28 cellular contexts compared by ENCODE assay signal in the genomic region with DNA sequence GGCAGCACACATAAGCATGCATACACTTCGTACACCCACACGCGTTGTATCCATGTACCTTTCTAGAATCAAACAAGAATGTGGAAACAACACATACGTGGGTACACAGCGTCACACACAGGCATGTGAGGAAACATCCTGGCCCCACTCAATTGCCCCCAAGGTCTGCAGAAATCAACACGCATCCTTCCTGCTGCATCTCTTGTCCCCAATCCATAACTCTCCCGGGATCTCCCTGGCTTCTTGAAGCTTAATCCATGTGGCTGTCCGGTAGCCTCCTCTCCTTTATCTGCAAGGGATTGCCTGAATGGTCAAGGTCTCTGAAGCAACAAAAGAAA. TPM values are rescaled to one million over a fixed set of nuclear protein-coding genes. Genes with fewer than 3 reads are reported as not detected.
DNase-seq lines count a peak whose midpoint lies in the region; ATAC-seq and TF ChIP-seq lines count a peak whose summit lies in the region.
"Had no signal": no experiment of that assay in that cellular context is flagged by ENCODE, and none has a peak within 500 bp of the region (broad histone marks: within the 10 kb centered on the region; RNA-seq: fewer than 3 reads in every experiment).

No MANE protein-coding gene starts in this region.

- peaks cover 84% of the 10 kb centered on the region for H3K27me3 Mint-ChIP-seq in stimulated activated naive CD8-positive, alpha-beta T cell treated with anti-CD3 and anti-CD28 coated beads, Interleukin-15, Interleukin-2, amounts not matched to agents 100 ng/mL and 50 ng/mL, for 24 hours
- H3K27me3 Mint-ChIP-seq in stimulated activated naive CD8-positive, alpha-beta T cell treated with anti-CD3 and anti-CD28 coated beads, Interleukin-15, amount 100 ng/mL, for 72 hours, result peaks cover 96% of the 10 kb centered on the region
- H3K27me3 Mint-ChIP-seq in glutamatergic neuron (ENCODE audit: unreplicated experiment) (peaks cover 46% of the 10 kb centered on the region), natural killer cell (ENCODE audit: low read depth in 2 of 2) (peaks cover 68 to 82% of the 10 kb centered on the region in 2 donors)

- no peak for ATAC-seq in stimulated activated naive CD8-positive, alpha-beta T cell treated with anti-CD3 and anti-CD28 coated beads, Interleukin-15, amount 100 ng/mL, for 72 hours
- ATAC-seq in HG03196 (IDR thresholded peaks at IDR 0.05; ENCODE audit: unreplicated experiment), result no peak
- ATAC-seq in HG03175 (IDR thresholded peaks at IDR 0.05; ENCODE audit: unreplicated experiment), result no peak
- ATAC-seq in natural killer cell, result no peak
- ATAC-seq: activated CD4-positive, alpha-beta T cell treated with anti-CD3 and anti-CD28 coated beads for 36 hours; heart left ventricle; T-cell had no signal

- DNase-seq in stimulated activated naive CD8-positive, alpha-beta T cell treated with anti-CD3 and anti-CD28 coated beads, Interleukin-15, amount 100 ng/mL, for 72 hours, result no peak
- DNase-seq in OCI-M1 (lab: John Stamatoyannopoulos, UW) (peak; percentile 34), glutamatergic neuron (no peak), NCI-H82 treated with DMSO at 0.1 percent for 48 hours (lab: John Stamatoyannopoulos, UW; ENCODE audit: unreplicated experiment) (no peak), natural killer cell (no peak)
- DNase-seq: ACHN; activated CD4-positive, alpha-beta T cell treated with anti-CD3 and anti-CD28 coated beads for 36 hours; amygdala; BE2C; DMS153; effector memory CD4-positive, alpha-beta T cell; erythroblast; heart left ventricle; NCI-H1105; NCI-H1930; NCI-H524 treated with DMSO at 0.1 percent for 48 hours; Peyer's patch; SIG-M5; stimulated activated CD4-positive, alpha-beta T cell treated with anti-CD3 and anti-CD28 coated beads, Interleukin-2, amount 100 ng/mL, for 24 hours; T-cell; transverse colon had no signal

- no peak overlapping the region for H3K4me3 Mint-ChIP-seq in stimulated activated naive CD8-positive, alpha-beta T cell treated with anti-CD3 and anti-CD28 coated beads, Interleukin-15, Interleukin-2, amounts not matched to agents 100 ng/mL and 50 ng/mL, for 24 hours
- no peak overlapping the region for H3K4me3 Mint-ChIP-seq in stimulated activated naive CD8-positive, alpha-beta T cell treated with anti-CD3 and anti-CD28 coated beads, Interleukin-15, amount 100 ng/mL, for 72 hours
- H3K4me3 Mint-ChIP-seq in glutamatergic neuron (ENCODE audit: unreplicated experiment) (peak overlapping the region; percentile 3), natural killer cell (no peak overlapping the region)
- H3K4me3 Mint-ChIP-seq: activated CD4-positive, alpha-beta T cell treated with anti-CD3 and anti-CD28 coated beads for 36 hours; activated naive CD4-positive, alpha-beta T cell treated with anti-CD3 and anti-CD28 coated beads, Interleukin-2, amount 50 U/mL, for 24 hours; activated T-helper 1 cell treated with anti-CD3 and anti-CD28 coated beads, Interleukin-12 subunit alpha, Interleukin-12 subunit beta, Interleukin-2, Interleukin-4 antibody, amounts not matched to agents 30 ng/mL and 10 ng/mL and 1 ng/mL, durations not matched to agents 14 hours and 24 hours and 36 hours; neural progenitor cell; T-cell had no signal

- TF ChIP-seq CTCF in glutamatergic neuron (IDR thresholded peaks at IDR 0.05; ENCODE audit: partially characterized antibody, unreplicated experiment) (no peak), natural killer cell (IDR thresholded peaks at IDR 0.05) (no peak)

- H3K9me3 Mint-ChIP-seq in stimulated activated naive CD8-positive, alpha-beta T cell treated with anti-CD3 and anti-CD28 coated beads, Interleukin-15, Interleukin-2, amounts not matched to agents 100 ng/mL and 50 ng/mL, for 24 hours, result peaks cover 3% of the 10 kb centered on the region
- H3K9me3 Mint-ChIP-seq in stimulated activated naive CD8-positive, alpha-beta T cell treated with anti-CD3 and anti-CD28 coated beads, Interleukin-15, amount 100 ng/mL, for 72 hours, result peaks cover 7 to 9% of the 10 kb centered on the region in 2 donors
- H3K9me3 Mint-ChIP-seq in glutamatergic neuron (ENCODE audit: unreplicated experiment), result peaks cover 17% of the 10 kb centered on the region
- H3K9me3 Mint-ChIP-seq in natural killer cell, result peaks cover 2% of the 10 kb centered on the region in 2 donors

- H3K27ac Mint-ChIP-seq in stimulated activated naive CD8-positive, alpha-beta T cell treated with anti-CD3 and anti-CD28 coated beads, Interleukin-15, Interleukin-2, amounts not matched to agents 100 ng/mL and 50 ng/mL, for 24 hours, result peak overlapping the region; percentile 21
- H3K27ac Mint-ChIP-seq in stimulated activated naive CD8-positive, alpha-beta T cell treated with anti-CD3 and anti-CD28 coated beads, Interleukin-15, amount 100 ng/mL, for 72 hours, result no peak overlapping the region
- H3K27ac Mint-ChIP-seq in glutamatergic neuron (ENCODE audit: unreplicated experiment) (peak overlapping the region; percentile 9), natural killer cell (no peak overlapping the region)
- H3K27ac Mint-ChIP-seq: activated CD4-positive, alpha-beta T cell treated with anti-CD3 and anti-CD28 coated beads for 36 hours; activated naive CD4-positive, alpha-beta T cell treated with anti-CD3 and anti-CD28 coated beads, Interleukin-2, amount 50 U/mL, for 24 hours; activated T-helper 1 cell treated with anti-CD3 and anti-CD28 coated beads, Interleukin-12 subunit alpha, Interleukin-12 subunit beta, Interleukin-2, Interleukin-4 antibody, amounts not matched to agents 30 ng/mL and 10 ng/mL and 1 ng/mL, durations not matched to agents 14 hours and 24 hours and 36 hours; neural progenitor cell; T-cell had no signal

- peaks cover 5% of the 10 kb centered on the region for H3K36me3 Mint-ChIP-seq in stimulated activated naive CD8-positive, alpha-beta T cell treated with anti-CD3 and anti-CD28 coated beads, Interleukin-15, Interleukin-2, amounts not matched to agents 100 ng/mL and 50 ng/mL, for 24 hours (ENCODE audit: low read depth)
- H3K36me3 Mint-ChIP-seq in glutamatergic neuron (ENCODE audit: unreplicated experiment), result peaks cover 4% of the 10 kb centered on the region
- peaks cover 18% of the 10 kb centered on the region for H3K36me3 Mint-ChIP-seq in natural killer cell
- H3K36me3 Mint-ChIP-seq: neural progenitor cell had no signal

- H3K4me1 Mint-ChIP-seq in stimulated activated naive CD8-positive, alpha-beta T cell treated with anti-CD3 and anti-CD28 coated beads, Interleukin-15, Interleukin-2, amounts not matched to agents 100 ng/mL and 50 ng/mL, for 24 hours (ENCODE audit: low read depth), result peaks cover 5% of the 10 kb centered on the region
- peaks cover 33% of the 10 kb centered on the region for H3K4me1 Mint-ChIP-seq in stimulated activated naive CD8-positive, alpha-beta T cell treated with anti-CD3 and anti-CD28 coated beads, Interleukin-15, amount 100 ng/mL, for 72 hours
- peaks cover 8% of the 10 kb centered on the region for H3K4me1 Mint-ChIP-seq in glutamatergic neuron (ENCODE audit: low read depth, unreplicated experiment)
- no peaks in the 10 kb centered on the region for H3K4me1 Mint-ChIP-seq in natural killer cell

- intact Hi-C loops in natural killer cell (cut with micrococcal nuclease), result no loop called here

RNA-seq across cellular contexts. Expression of a gene that starts 5.5 kb away (rescaled TPM):
- 0.69 TPM for total RNA-seq in glutamatergic neuron (ENCODE audit: unreplicated experiment)
- total RNA-seq in natural killer cell, result not detected
- total RNA-seq: activated CD4-positive, alpha-beta T cell treated with anti-CD3 and anti-CD28 coated beads for 36 hours; activated T-helper 1 cell treated with anti-CD3 and anti-CD28 coated beads, Interleukin-12 subunit alpha, Interleukin-12 subunit beta, Interleukin-2, Interleukin-4 antibody, amounts not matched to agents 30 ng/mL and 10 ng/mL and 1 ng/mL, durations not matched to agents 14 hours and 24 hours and 36 hours; bronchial epithelial cell had no signal

Comparison
In these comparisons a context has a peak if more than half of its experiments do, and no peak if none do; other contexts are left out.
1. H3K27ac Mint-ChIP-seq: peak in stimulated activated naive CD8-positive, alpha-beta T cell treated with anti-CD3 and anti-CD28 coated beads, Interleukin-15, Interleukin-2, amounts not matched to agents 100 ng/mL and 50 ng/mL, for 24 hours (single experiment) and glutamatergic neuron (single experiment); none in stimulated activated naive CD8-positive, alpha-beta T cell treated with anti-CD3 and anti-CD28 coated beads, Interleukin-15, amount 100 ng/mL, for 72 hours (0 of 2) and natural killer cell (0 of 2).